ENCODE assay signal across 11 cellular contexts in genomic region chr4:103429283-103429682, GRCh38.
DNase-seq lines count a peak whose midpoint lies in the region; ATAC-seq, FAIRE-seq and TF ChIP-seq lines count a peak whose summit lies in the region.
"Had no signal": no experiment of that assay in that cellular context is flagged by ENCODE, and none has a peak within 500 bp of the region (broad histone marks: within the 10 kb centered on the region; RNA-seq: fewer than 3 reads in every experiment).

No MANE protein-coding gene starts in this region.

- peaks cover 3% of the 10 kb centered on the region; the same call in 1 of the 2 replicates for H3K36me3 Mint-ChIP-seq in WTC11

- POLR2A ChIA-PET in WTC11 (lab: Charles Lee), result interaction anchor here (0.5 kb wide), 1 partner anchor 116 kb away, joined by 3 read pairs; no protein-coding TSS in a partner anchor

- peak; percentile 22 for DNase-seq in ELR (ENCODE audit: low read depth)
- DNase-seq in WTC11 (ENCODE audit: low spot score), result peak; percentile 84
- no peak for DNase-seq in RCC 7860 (ENCODE audit: low spot score)
- DNase-seq in HuH-7.5 (ENCODE audit: low spot score), result no peak
- no peak for DNase-seq in activated CD4-positive, CD25-positive, alpha-beta regulatory T cell treated with anti-CD3 and anti-CD28 coated beads, Interleukin-2, amount 50 U/mL, for 72 hours
- DNase-seq in NCI-H1105 treated with DMSO at 0.1 percent for 48 hours (lab: John Stamatoyannopoulos, UW), result no peak
- DNase-seq: MV-4-11, occipital lobe had no signal

- no peaks in the 10 kb centered on the region for H3K9me3 Mint-ChIP-seq in WTC11
- H3K9me3 Mint-ChIP-seq: stimulated activated naive CD8-positive, alpha-beta T cell treated with anti-CD3 and anti-CD28 coated beads, Interleukin-15, Interleukin-2, amounts not matched to agents 100 ng/mL and 50 ng/mL, for 24 hours had no signal

- CTCF ChIA-PET in WTC11 (lab: Charles Lee), result no interaction called here

- FAIRE-seq in RCC 7860 (lab: Jason Lieb, UNC), result no peak

- no peak overlapping the region; the same call in 1 of the 2 replicates for H3K4me3 Mint-ChIP-seq in WTC11
- H3K4me3 Mint-ChIP-seq: stimulated activated naive CD8-positive, alpha-beta T cell treated with anti-CD3 and anti-CD28 coated beads, Interleukin-15, Interleukin-2, amounts not matched to agents 100 ng/mL and 50 ng/mL, for 24 hours had no signal

- H3K4me1 Mint-ChIP-seq in WTC11, result peaks cover 67% of the 10 kb centered on the region

- peak; percentile 20; the same call in 1 of the 2 replicates for TF ChIP-seq CTCF in WTC11 (IDR thresholded peaks at IDR 0.05)

- H3K27ac Mint-ChIP-seq in WTC11, result 0 out of 2 replicates have a peak overlapping the region, but pooled peaks have one; percentile 76
- H3K27ac Mint-ChIP-seq: stimulated activated naive CD8-positive, alpha-beta T cell treated with anti-CD3 and anti-CD28 coated beads, Interleukin-15, Interleukin-2, amounts not matched to agents 100 ng/mL and 50 ng/mL, for 24 hours had no signal

- ATAC-seq in GM19023 (IDR thresholded peaks at IDR 0.05; ENCODE audit: unreplicated experiment) (peak; percentile 85), HG02981 (IDR thresholded peaks at IDR 0.05; ENCODE audit: unreplicated experiment) (peak; percentile 79), WTC11 (peak; percentile 97)

- no peaks in the 10 kb centered on the region for H3K27me3 Mint-ChIP-seq in WTC11 (ENCODE audit: low read depth)

TF ChIP-seq in WTC11, 78 proteins besides CTCF, POLR2A, EP300 and RAD21 (continues in another document):
- peak; percentile 59; the same call in 1 of the 2 replicates for TF ChIP-seq SP1 (CRISPR knock-in tag; conservative IDR thresholded peaks at IDR 0.05)
- TF ChIP-seq, protein P1, sequence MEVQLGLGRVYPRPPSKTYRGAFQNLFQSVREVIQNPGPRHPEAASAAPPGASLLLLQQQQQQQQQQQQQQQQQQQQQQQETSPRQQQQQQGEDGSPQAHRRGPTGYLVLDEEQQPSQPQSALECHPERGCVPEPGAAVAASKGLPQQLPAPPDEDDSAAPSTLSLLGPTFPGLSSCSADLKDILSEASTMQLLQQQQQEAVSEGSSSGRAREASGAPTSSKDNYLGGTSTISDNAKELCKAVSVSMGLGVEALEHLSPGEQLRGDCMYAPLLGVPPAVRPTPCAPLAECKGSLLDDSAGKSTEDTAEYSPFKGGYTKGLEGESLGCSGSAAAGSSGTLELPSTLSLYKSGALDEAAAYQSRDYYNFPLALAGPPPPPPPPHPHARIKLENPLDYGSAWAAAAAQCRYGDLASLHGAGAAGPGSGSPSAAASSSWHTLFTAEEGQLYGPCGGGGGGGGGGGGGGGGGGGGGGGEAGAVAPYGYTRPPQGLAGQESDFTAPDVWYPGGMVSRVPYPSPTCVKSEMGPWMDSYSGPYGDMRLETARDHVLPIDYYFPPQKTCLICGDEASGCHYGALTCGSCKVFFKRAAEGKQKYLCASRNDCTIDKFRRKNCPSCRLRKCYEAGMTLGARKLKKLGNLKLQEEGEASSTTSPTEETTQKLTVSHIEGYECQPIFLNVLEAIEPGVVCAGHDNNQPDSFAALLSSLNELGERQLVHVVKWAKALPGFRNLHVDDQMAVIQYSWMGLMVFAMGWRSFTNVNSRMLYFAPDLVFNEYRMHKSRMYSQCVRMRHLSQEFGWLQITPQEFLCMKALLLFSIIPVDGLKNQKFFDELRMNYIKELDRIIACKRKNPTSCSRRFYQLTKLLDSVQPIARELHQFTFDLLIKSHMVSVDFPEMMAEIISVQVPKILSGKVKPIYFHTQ (CRISPR knock-in tag; IDR thresholded peaks at IDR 0.05), result peak; percentile 41; the same call in 1 of the 2 replicates
- TF ChIP-seq FOXP4 (CRISPR knock-in tag; IDR thresholded peaks at IDR 0.05), result peak; percentile 73; the same call in 1 of the 2 replicates
- peak; percentile 42; the same call in 1 of the 2 replicates for TF ChIP-seq MAX (CRISPR knock-in tag; IDR thresholded peaks at IDR 0.05)
- TF ChIP-seq SMAD3 (CRISPR knock-in tag; IDR thresholded peaks at IDR 0.05; ENCODE audit: borderline replicate concordance), result peak; percentile 63; the same call in 1 of the 2 replicates
- TF ChIP-seq PRRX2 (CRISPR knock-in tag; IDR thresholded peaks at IDR 0.05), result peak; percentile 84
- no peak for TF ChIP-seq ZNF219 (CRISPR knock-in tag; IDR thresholded peaks at IDR 0.05; ENCODE audit: borderline replicate concordance)
- TF ChIP-seq, protein P2, sequence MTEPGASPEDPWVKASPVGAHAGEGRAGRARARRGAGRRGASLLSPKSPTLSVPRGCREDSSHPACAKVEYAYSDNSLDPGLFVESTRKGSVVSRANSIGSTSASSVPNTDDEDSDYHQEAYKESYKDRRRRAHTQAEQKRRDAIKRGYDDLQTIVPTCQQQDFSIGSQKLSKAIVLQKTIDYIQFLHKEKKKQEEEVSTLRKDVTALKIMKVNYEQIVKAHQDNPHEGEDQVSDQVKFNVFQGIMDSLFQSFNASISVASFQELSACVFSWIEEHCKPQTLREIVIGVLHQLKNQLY (CRISPR knock-in tag; IDR thresholded peaks at IDR 0.05), result no peak
- TF ChIP-seq ETV6 (CRISPR knock-in tag; IDR thresholded peaks at IDR 0.05), result peak; percentile 84
- no peak for TF ChIP-seq HMGA2 (CRISPR knock-in tag; IDR thresholded peaks at IDR 0.05)
- TF ChIP-seq ZNF532 (CRISPR knock-in tag; IDR thresholded peaks at IDR 0.05; ENCODE audit: borderline replicate concordance), result peak; percentile 82
- peak; percentile 72 for TF ChIP-seq CREM (CRISPR knock-in tag; IDR thresholded peaks at IDR 0.05)
- peak; percentile 79; the same call in 1 of the 2 replicates for TF ChIP-seq ERG (CRISPR knock-in tag; IDR thresholded peaks at IDR 0.05)
- TF ChIP-seq FOXK1 (CRISPR knock-in tag; IDR thresholded peaks at IDR 0.05), result peak; percentile 48; the same call in 1 of the 2 replicates

Comparison
In these comparisons a context has a peak if more than half of its experiments do, and no peak if none do; other contexts are left out.
1. DNase-seq: peak in ELR (single experiment) and WTC11 (single experiment); none in RCC 7860 (single experiment), HuH-7.5 (single experiment), activated CD4-positive, CD25-positive, alpha-beta regulatory T cell treated with anti-CD3 and anti-CD28 coated beads, Interleukin-2, amount 50 U/mL, for 72 hours (single experiment) and NCI-H1105 treated with DMSO at 0.1 percent for 48 hours (single experiment).
2. Peak in every context shown above with its lines, with median percentiles within 50 percentile points of each other: ATAC-seq.